Comparison of ENCODE assay signal across 10 cellular contexts in the genomic region with DNA sequence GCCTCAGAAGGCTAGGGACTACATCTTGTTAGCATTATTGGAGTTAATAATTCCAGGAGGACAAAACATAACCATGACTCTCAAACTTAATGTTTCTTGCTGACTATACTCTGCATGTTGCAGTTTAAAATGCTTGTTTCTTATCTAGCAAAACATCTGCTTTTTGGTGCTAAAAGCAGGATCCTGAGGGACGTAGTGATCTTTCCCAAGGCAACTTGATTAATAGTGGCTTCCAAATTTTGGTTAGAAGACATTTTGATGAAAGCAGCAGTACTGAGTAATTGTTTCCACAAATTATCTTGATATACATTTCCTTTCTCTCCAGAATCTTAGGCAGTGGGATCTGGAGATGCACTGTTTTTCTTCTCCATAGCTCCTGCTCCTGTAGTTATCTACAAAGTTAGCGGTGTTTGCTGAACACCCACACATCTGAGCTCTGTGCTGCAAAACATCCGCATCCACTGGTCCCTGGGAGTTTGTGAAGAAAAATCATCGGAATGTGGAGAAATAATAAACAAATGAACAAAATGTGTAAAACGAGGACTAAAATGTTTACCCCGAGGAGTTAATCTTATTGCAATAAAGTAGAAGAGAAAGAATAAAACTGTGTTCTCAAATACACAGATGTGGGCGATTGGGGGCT.
A peak's percentile ranks its signal among the peaks of the same experiment; 100 is the strongest.
DNase-seq lines count a peak whose midpoint lies in the region; ATAC-seq and TF ChIP-seq lines count a peak whose summit lies in the region.
"Had no signal": no experiment of that assay in that cellular context is flagged by ENCODE, and none has a peak within 500 bp of the region (broad histone marks: within the 10 kb centered on the region; RNA-seq: fewer than 3 reads in every experiment).

No MANE protein-coding gene starts in this region.

- H3K36me3 ChIP-seq in GM23338 (ENCODE audit: insufficient read depth) (no peaks in the 10 kb centered on the region), Loucy (ENCODE audit: insufficient read depth, low read length) (no peaks in the 10 kb centered on the region), esophagus muscularis mucosa (no peaks in the 10 kb centered on the region)
- H3K36me3 ChIP-seq: neutrophil had no signal

- H3K27me3 Mint-ChIP-seq in GM23338 (ENCODE audit: insufficient read depth, low read depth, poor library complexity) (peaks cover 8% of the 10 kb centered on the region), osteocyte (ENCODE audit: unreplicated experiment) (peaks cover 13% of the 10 kb centered on the region)

- H3F3A ChIP-seq in GM23338 (replicated peaks; ENCODE audit: low read depth): no peaks in the 10 kb centered on the region
- no peaks in the 10 kb centered on the region for H3F3A ChIP-seq in Loucy (ENCODE audit: low read depth)

- intact Hi-C loops in esophagus muscularis mucosa (cut with DNase I): no loop called here

- ATAC-seq in GM18508 (IDR thresholded peaks at IDR 0.05; ENCODE audit: insufficient read depth, unreplicated experiment): peak; percentile 11
- no peak for ATAC-seq in GM23338
- no peak for ATAC-seq in GM19455 (IDR thresholded peaks at IDR 0.05; ENCODE audit: unreplicated experiment)

- H3K4me2 ChIP-seq in GM23338 (no peak overlapping the region), Loucy (ENCODE audit: low read depth, low read length, poor library complexity, severe bottlenecking) (peak overlapping the region; percentile 62)

- DNase-seq in GM23338 (ENCODE audit: low spot score) (no peak), left kidney (ENCODE audit: low read depth, low spot score) (peak; percentile 36), esophagus muscularis mucosa (ENCODE audit: extremely low spot score) (no peak), osteocyte (ENCODE audit: extremely low spot score, unreplicated experiment) (no peak), iPS-NIHi7 (ENCODE audit: extremely low spot score) (no peak)
- DNase-seq: stimulated activated naive CD4-positive, alpha-beta T cell treated with Interleukin-2 at 50 U/mL for 16 hours had no signal

- H2AFZ ChIP-seq in GM23338 (peak overlapping the region; percentile 40; the same call in 1 of the 2 replicates), Loucy (ENCODE audit: low read length) (peak overlapping the region; percentile 89)

- H4K20me1 ChIP-seq in GM23338 (replicated peaks; ENCODE audit: insufficient read depth): no peaks in the 10 kb centered on the region
- no peaks in the 10 kb centered on the region for H4K20me1 ChIP-seq in Loucy (ENCODE audit: insufficient read depth, low read length, poor library complexity, severe bottlenecking)

- H3K4me3 ChIP-seq in GM23338 (no peak overlapping the region), Loucy (ENCODE audit: low read length, poor library complexity, severe bottlenecking) (peak overlapping the region; percentile 48), esophagus muscularis mucosa (no peak overlapping the region)

- no peaks in the 10 kb centered on the region for H3K79me2 ChIP-seq in GM23338 (replicated peaks; ENCODE audit: insufficient read depth)
- H3K79me2 ChIP-seq in Loucy (ENCODE audit: insufficient read depth, low read length): no peaks in the 10 kb centered on the region

- TF ChIP-seq EP300 in esophagus muscularis mucosa (IDR thresholded peaks at IDR 0.05): no peak

- H3K36me3 Mint-ChIP-seq in GM23338 (ENCODE audit: low read depth) (no peaks in the 10 kb centered on the region), osteocyte (ENCODE audit: unreplicated experiment) (no peaks in the 10 kb centered on the region)

- H3K9me3 Mint-ChIP-seq in GM23338 (no peaks in the 10 kb centered on the region; the same call in 2 of the 3 replicates), osteocyte (ENCODE audit: unreplicated experiment) (no peaks in the 10 kb centered on the region)

- peaks cover 9% of the 10 kb centered on the region for H3K4me1 Mint-ChIP-seq in GM23338
- H3K4me1 Mint-ChIP-seq in osteocyte (ENCODE audit: unreplicated experiment): peaks cover 15% of the 10 kb centered on the region

- H3K4me1 ChIP-seq in GM23338 (ENCODE audit: insufficient read depth) (peaks cover 11% of the 10 kb centered on the region), Loucy (ENCODE audit: insufficient read depth, low read length, poor library complexity, severe bottlenecking) (peaks cover 8% of the 10 kb centered on the region), esophagus muscularis mucosa (no peaks in the 10 kb centered on the region)

- H3K27me3 ChIP-seq in GM23338 (ENCODE audit: insufficient read depth) (no peaks in the 10 kb centered on the region), Loucy (ENCODE audit: insufficient read depth, low read length, poor library complexity, severe bottlenecking) (no peaks in the 10 kb centered on the region), esophagus muscularis mucosa (no peaks in the 10 kb centered on the region)
- H3K27me3 ChIP-seq: neutrophil had no signal

- no peak overlapping the region for H3K27ac Mint-ChIP-seq in GM23338
- H3K27ac Mint-ChIP-seq in osteocyte (ENCODE audit: unreplicated experiment): no peak overlapping the region

- no peaks in the 10 kb centered on the region for H3K9me3 ChIP-seq in Loucy (ENCODE audit: insufficient read depth, low read depth, low read length)
- no peaks in the 10 kb centered on the region for H3K9me3 ChIP-seq in esophagus muscularis mucosa
- H3K9me3 ChIP-seq: neutrophil had no signal

- H3K4me3 Mint-ChIP-seq in GM23338 (no peak overlapping the region), osteocyte (ENCODE audit: unreplicated experiment) (no peak overlapping the region)

- H3K9me2 ChIP-seq in GM23338 (ENCODE audit: insufficient read depth) (no peaks in the 10 kb centered on the region), Loucy (replicated peaks; ENCODE audit: low read depth, low read length) (no peaks in the 10 kb centered on the region)

- WGBS in esophagus muscularis mucosa: 61% methylated on average over 7 of the region's 7 CpGs

- peak overlapping the region; percentile 33 for H3K9ac ChIP-seq in Loucy (ENCODE audit: low read depth, low read length, poor library complexity, severe bottlenecking)

- TF ChIP-seq POLR2A in esophagus muscularis mucosa (IDR thresholded peaks at IDR 0.05; ENCODE audit: low read depth): no peak

- H3K27ac ChIP-seq in GM23338 (ENCODE audit: low read depth) (no peak overlapping the region), esophagus muscularis mucosa (replicated peaks in 1 of 4) (peak overlapping the region in 1 of 4 donors; percentile 5)
- H3K27ac ChIP-seq: neutrophil had no signal

- TF ChIP-seq CTCF in GM23338 (conservative IDR thresholded peaks at IDR 0.05; ENCODE audit: low read depth in 2 of 2): no peak
- TF ChIP-seq CTCF in Loucy (conservative IDR thresholded peaks at IDR 0.05; ENCODE audit: low read length): no peak
- no peak for TF ChIP-seq CTCF in esophagus muscularis mucosa (IDR thresholded peaks at IDR 0.05)
- TF ChIP-seq CTCF in osteocyte (IDR thresholded peaks at IDR 0.05): no peak

TF ChIP-seq in GM23338, 12 proteins besides CTCF, POLR2A, EP300 and RAD21 (continues in another document):
- TF ChIP-seq EZH2phosphoT487 (IDR thresholded peaks at IDR 0.05; ENCODE audit: unreplicated experiment): no peak
- TF ChIP-seq EZH2 (IDR thresholded peaks at IDR 0.05; ENCODE audit: low read depth, unreplicated experiment): no peak
- no peak for TF ChIP-seq POLR2AphosphoS5 (IDR thresholded peaks at IDR 0.05; ENCODE audit: low read depth)
- TF ChIP-seq, protein P1, sequence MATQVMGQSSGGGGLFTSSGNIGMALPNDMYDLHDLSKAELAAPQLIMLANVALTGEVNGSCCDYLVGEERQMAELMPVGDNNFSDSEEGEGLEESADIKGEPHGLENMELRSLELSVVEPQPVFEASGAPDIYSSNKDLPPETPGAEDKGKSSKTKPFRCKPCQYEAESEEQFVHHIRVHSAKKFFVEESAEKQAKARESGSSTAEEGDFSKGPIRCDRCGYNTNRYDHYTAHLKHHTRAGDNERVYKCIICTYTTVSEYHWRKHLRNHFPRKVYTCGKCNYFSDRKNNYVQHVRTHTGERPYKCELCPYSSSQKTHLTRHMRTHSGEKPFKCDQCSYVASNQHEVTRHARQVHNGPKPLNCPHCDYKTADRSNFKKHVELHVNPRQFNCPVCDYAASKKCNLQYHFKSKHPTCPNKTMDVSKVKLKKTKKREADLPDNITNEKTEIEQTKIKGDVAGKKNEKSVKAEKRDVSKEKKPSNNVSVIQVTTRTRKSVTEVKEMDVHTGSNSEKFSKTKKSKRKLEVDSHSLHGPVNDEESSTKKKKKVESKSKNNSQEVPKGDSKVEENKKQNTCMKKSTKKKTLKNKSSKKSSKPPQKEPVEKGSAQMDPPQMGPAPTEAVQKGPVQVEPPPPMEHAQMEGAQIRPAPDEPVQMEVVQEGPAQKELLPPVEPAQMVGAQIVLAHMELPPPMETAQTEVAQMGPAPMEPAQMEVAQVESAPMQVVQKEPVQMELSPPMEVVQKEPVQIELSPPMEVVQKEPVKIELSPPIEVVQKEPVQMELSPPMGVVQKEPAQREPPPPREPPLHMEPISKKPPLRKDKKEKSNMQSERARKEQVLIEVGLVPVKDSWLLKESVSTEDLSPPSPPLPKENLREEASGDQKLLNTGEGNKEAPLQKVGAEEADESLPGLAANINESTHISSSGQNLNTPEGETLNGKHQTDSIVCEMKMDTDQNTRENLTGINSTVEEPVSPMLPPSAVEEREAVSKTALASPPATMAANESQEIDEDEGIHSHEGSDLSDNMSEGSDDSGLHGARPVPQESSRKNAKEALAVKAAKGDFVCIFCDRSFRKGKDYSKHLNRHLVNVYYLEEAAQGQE (IDR thresholded peaks at IDR 0.05; ENCODE audit: unreplicated experiment): no peak
